Comparison of ENCODE assay signal across 9 cellular contexts in genomic region chr11:88507771-88508557, GRCh38.
DNase-seq lines count a peak whose midpoint lies in the region; ATAC-seq and TF ChIP-seq lines count a peak whose summit lies in the region.
"Had no signal": no experiment of that assay in that cellular context is flagged by ENCODE, and none has a peak within 500 bp of the region (broad histone marks: within the 10 kb centered on the region; RNA-seq: fewer than 3 reads in every experiment).

No MANE protein-coding gene starts in this region.

- ATAC-seq in GM19043 (IDR thresholded peaks at IDR 0.05; ENCODE audit: low read depth, unreplicated experiment) (peak; percentile 20), WTC11 (peak; percentile 14), GM18870 (IDR thresholded peaks at IDR 0.05; ENCODE audit: unreplicated experiment) (no peak), GM21717 (IDR thresholded peaks at IDR 0.05; ENCODE audit: unreplicated experiment) (no peak)

- DNase-seq in WTC11 (ENCODE audit: low spot score) (no peak), hepatocyte (ENCODE audit: low spot score) (no peak), SHP77 (lab: John Stamatoyannopoulos, UW) (no peak), NK-92 (lab: John Stamatoyannopoulos, UW; ENCODE audit: unreplicated experiment) (no peak)
- DNase-seq: NCI-H82 had no signal

- H3K9ac ChIP-seq in rectal smooth muscle tissue (ENCODE audit: low read length) = no peak overlapping the region

- CTCF ChIA-PET in WTC11 (lab: Charles Lee) = interaction anchor here (1.1 to 2.7 kb wide), 5 partner anchors 23 to 492 kb away, joined by 3 to 12 read pairs (median 4); partner anchors contain the start of gene RAB38

- H3K9me2 ChIP-seq in hepatocyte (replicated peaks; ENCODE audit: insufficient read depth) = no peaks in the 10 kb centered on the region

- H3K9me3 ChIP-seq in hepatocyte (ENCODE audit: low read depth) = no peaks in the 10 kb centered on the region

- H3K4me1 Mint-ChIP-seq in WTC11 = peaks cover 39% of the 10 kb centered on the region

- H3K4me3 ChIP-seq in hepatocyte = peak overlapping the region; percentile 32
- H3K4me3 ChIP-seq in rectal smooth muscle tissue (ENCODE audit: low read length) = peak overlapping the region; percentile 52

- 48% methylated on average over 19 of the region's 19 CpGs for WGBS in hepatocyte (ENCODE audit: low lambda C conversion rate, missing lambda C conversion rate)

- H2AFZ ChIP-seq in hepatocyte = peak overlapping the region; percentile 97

- H3K9me3 Mint-ChIP-seq in WTC11 = no peaks in the 10 kb centered on the region

- no peaks in the 10 kb centered on the region for H3K36me3 Mint-ChIP-seq in WTC11

- peak overlapping the region; percentile 86 for H3K4me3 Mint-ChIP-seq in WTC11

- H3K27me3 Mint-ChIP-seq in WTC11 (ENCODE audit: low read depth) = peaks cover 44% of the 10 kb centered on the region

- no peak for TF ChIP-seq CTCF in WTC11 (IDR thresholded peaks at IDR 0.05)
- no peak for TF ChIP-seq CTCF in hepatocyte (IDR thresholded peaks at IDR 0.05; ENCODE audit: poor library complexity)

- H3K27ac Mint-ChIP-seq in WTC11 = no peak overlapping the region

- H3K79me2 ChIP-seq in hepatocyte = no peaks in the 10 kb centered on the region

- H3K27ac ChIP-seq in hepatocyte (no peak overlapping the region), rectal smooth muscle tissue (ENCODE audit: low read depth, low read length) (no peak overlapping the region)

- POLR2A ChIA-PET in WTC11 (lab: Charles Lee) = no interaction called here

- H3K4me1 ChIP-seq in hepatocyte (ENCODE audit: insufficient read depth) (peaks cover 4% of the 10 kb centered on the region), rectal smooth muscle tissue (ENCODE audit: control insufficient read depth, insufficient read depth, low read length) (no peaks in the 10 kb centered on the region)

- H3K27me3 ChIP-seq in hepatocyte (peaks cover 41% of the 10 kb centered on the region), rectal smooth muscle tissue (ENCODE audit: control insufficient read depth, insufficient read depth, low read length) (peaks cover 6% of the 10 kb centered on the region)

- peak overlapping the region; percentile 98 for H3K4me2 ChIP-seq in hepatocyte

- H3K36me3 ChIP-seq in hepatocyte (replicated peaks; ENCODE audit: insufficient read depth, low read depth) (no peaks in the 10 kb centered on the region), rectal smooth muscle tissue (ENCODE audit: control insufficient read depth, insufficient read depth, low read length) (no peaks in the 10 kb centered on the region)

- H4K20me1 ChIP-seq in hepatocyte (ENCODE audit: insufficient read depth, poor library complexity, severe bottlenecking) = no peaks in the 10 kb centered on the region

TF ChIP-seq in WTC11, 78 proteins besides CTCF, POLR2A, EP300 and RAD21:
- no peak for TF ChIP-seq E2F4 (CRISPR knock-in tag; IDR thresholded peaks at IDR 0.05; ENCODE audit: borderline replicate concordance, low read depth)
- TF ChIP-seq TEAD4 (CRISPR knock-in tag; IDR thresholded peaks at IDR 0.05) = no peak
- no peak for TF ChIP-seq CBFB (CRISPR knock-in tag; IDR thresholded peaks at IDR 0.05; ENCODE audit: low read depth)
- TF ChIP-seq ETV6 (CRISPR knock-in tag; IDR thresholded peaks at IDR 0.05) = 0 out of 2 replicates have a peak, but pooled peaks have one; percentile 24
- TF ChIP-seq ZNF232 (CRISPR knock-in tag; IDR thresholded peaks at IDR 0.05) = no peak
- no peak for TF ChIP-seq ZNF121 (CRISPR knock-in tag; IDR thresholded peaks at IDR 0.05)
TF ChIP-seq in WTC11: peak in this region for 1.

Comparison
In these comparisons a context has a peak if more than half of its experiments do, and no peak if none do; other contexts are left out.
1. ATAC-seq: peak in GM19043 (single experiment) and WTC11 (single experiment); none in GM18870 (single experiment) and GM21717 (single experiment).